Comparison of ENCODE assay signal across 28 cellular contexts in genomic region chr13:31940076-31940475, GRCh38.
"Had no signal": no experiment of that assay in that cellular context is flagged by ENCODE, and none has a peak within 500 bp of the region (broad histone marks: within the 10 kb centered on the region; RNA-seq: fewer than 3 reads in every experiment).

No MANE protein-coding gene starts in this region.

- H3K27me3 ChIP-seq: adrenal gland, ascending aorta, body of pancreas, breast epithelium, cardiac muscle cell had no signal

- H3K27ac ChIP-seq: adrenal gland, ascending aorta, body of pancreas, breast epithelium, cardiac muscle cell had no signal

- H3K36me3 ChIP-seq: adrenal gland, ascending aorta, breast epithelium, cardiac muscle cell had no signal

- H3K4me3 ChIP-seq: adrenal gland, ascending aorta, body of pancreas, breast epithelium, cardiac muscle cell had no signal

- H3K9me3 ChIP-seq: adrenal gland, ascending aorta, body of pancreas, breast epithelium had no signal

- H3K4me1 ChIP-seq: adrenal gland, breast epithelium had no signal

- DNase-seq: activated effector memory CD4-positive, alpha-beta T cell treated with anti-CD3 and anti-CD28 coated beads, Interleukin-2, amount 50 U/mL, for 16 hours; activated effector memory CD4-positive, alpha-beta T cell treated with Interleukin-2 at 50 U/mL for 16 hours; activated gamma-delta T cell; activated gamma-delta T cell treated with Interleukin-2 at 50 U/mL for 16 hours; activated naive CD4-positive, alpha-beta T cell; activated naive CD4-positive, alpha-beta T cell treated with anti-CD3 and anti-CD28 coated beads for 36 hours; activated naive CD4-positive, alpha-beta T cell treated with anti-CD3 and anti-CD28 coated beads, Interleukin-2, amount 10 ng/mL, durations not matched to agents 7 days and 5 days; activated naive CD4-positive, alpha-beta T cell treated with anti-CD3 and anti-CD28 coated beads, Interleukin-2, amount 50 U/mL, for 16 hours; activated naive CD4-positive, alpha-beta T cell treated with Interleukin-2 at 50 U/mL for 16 hours; activated naive CD8-positive, alpha-beta T cell treated with anti-CD3 and anti-CD28 coated beads for 36 hours; activated naive CD8-positive, alpha-beta T cell treated with anti-CD3 and anti-CD28 coated beads, Interleukin-2, amount 10 ng/mL, durations not matched to agents 7 days and 5 days; activated naive CD8-positive, alpha-beta T cell treated with anti-CD3 and anti-CD28 coated beads, Interleukin-2, amount 50 U/mL, for 24 hours; activated T-cell treated with anti-CD3 and anti-CD28 coated beads for 4 hours; activated T-cell treated with anti-CD3 and anti-CD28 coated beads, Interleukin-2, amount 50 U/mL, for 1 hour; activated T-cell treated with anti-CD3 and anti-CD28 coated beads, Interleukin-2, amount 50 U/mL, for 24 hours; activated T-cell treated with anti-CD3 and anti-CD28 coated beads, Interleukin-2, amount 50 U/mL, for 4 hours; activated T-cell treated with anti-CD3 and anti-CD28 coated beads, Interleukin-2, amount 50 U/mL, for 48 hours; activated T-cell treated with anti-CD3 and anti-CD28 coated beads, Interleukin-2, amount 50 U/mL, for 72 hours; adrenal gland; amniotic stem cell; amygdala; aorta; body of pancreas; central memory CD4-positive, alpha-beta T cell; cerebellar nuclear complex had no signal
